16 cellular contexts compared by ENCODE assay signal in the genomic region with DNA sequence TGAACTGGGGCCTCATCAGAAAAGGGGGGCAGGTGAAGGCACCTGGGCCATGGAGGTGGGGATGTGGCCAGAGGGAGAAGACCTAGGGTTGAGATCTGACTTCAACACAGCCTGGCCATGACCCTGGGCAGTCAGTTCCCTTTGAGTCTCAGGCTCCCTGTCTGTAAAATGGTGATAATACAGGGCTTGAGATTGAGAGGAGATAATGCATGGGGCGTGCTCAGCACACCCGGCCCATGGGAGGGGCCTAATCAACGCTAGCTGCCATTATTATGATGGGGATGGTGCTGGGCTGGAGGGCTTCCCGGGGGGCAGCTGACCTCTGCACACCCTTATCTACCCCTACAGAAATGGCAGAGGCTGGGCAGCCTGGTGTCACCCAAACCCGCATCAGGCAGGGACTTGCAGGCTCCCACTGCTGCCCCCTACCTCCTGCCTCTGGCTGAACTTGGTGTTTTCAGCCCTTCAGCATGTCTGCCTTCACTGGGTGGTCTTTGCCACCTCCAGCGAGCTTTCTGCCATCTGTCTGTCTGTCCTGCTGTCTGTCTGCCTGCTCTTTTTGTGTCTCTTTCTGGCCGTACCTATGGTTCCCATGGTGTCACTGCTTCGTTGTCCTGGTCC.
DNase-seq lines count a peak whose midpoint lies in the region; ATAC-seq and TF ChIP-seq lines count a peak whose summit lies in the region.
"Had no signal": no experiment of that assay in that cellular context is flagged by ENCODE, and none has a peak within 500 bp of the region (broad histone marks: within the 10 kb centered on the region; RNA-seq: fewer than 3 reads in every experiment).

No MANE protein-coding gene starts in this region.

- H3K4me3 ChIP-seq in HEK293 (ENCODE audit: low read depth, low read length), result no peak overlapping the region
- no peak overlapping the region for H3K4me3 ChIP-seq in esophagus squamous epithelium
- H3K4me3 ChIP-seq: BLaER1 treated with 17β-estradiol and CSF1 and Interleukin-3, amounts not matched to agents 10 nM and 100 nM; esophagus muscularis mucosa; sigmoid colon had no signal

- H3K4me1 ChIP-seq in HEK293 (ENCODE audit: control insufficient read depth, insufficient read depth, low read length) (no peaks in the 10 kb centered on the region), foreskin keratinocyte (no peaks in the 10 kb centered on the region), esophagus squamous epithelium (no peaks in the 10 kb centered on the region)
- H3K4me1 ChIP-seq: esophagus muscularis mucosa had no signal

- DNase-seq in Calu3 (no peak), T-helper 17 cell (no peak), foreskin keratinocyte (no peak), esophagus squamous epithelium (lab: John Stamatoyannopoulos, UW) (no peak)
- no peak for DNase-seq in activated naive CD8-positive, alpha-beta T cell treated with anti-CD3 and anti-CD28 coated beads, Interleukin-2, amount 50 U/mL, for 24 hours
- DNase-seq in activated naive CD4-positive, alpha-beta T cell treated with anti-CD3 and anti-CD28 coated beads for 36 hours, result no peak
- DNase-seq: activated naive CD4-positive, alpha-beta T cell treated with anti-CD3 and anti-CD28 coated beads, Interleukin-2, amount 10 ng/mL, durations not matched to agents 7 days and 5 days; GDM1; NCI-H1436 treated with DMSO at 0.1 percent for 48 hours; NCI-H774; sigmoid colon; stimulated activated naive CD4-positive, alpha-beta T cell had no signal

- H3K4me1 Mint-ChIP-seq in Calu3 (ENCODE audit: low read depth, unreplicated experiment), result no peaks in the 10 kb centered on the region
- peaks cover 32% of the 10 kb centered on the region for H3K4me1 Mint-ChIP-seq in T-helper 17 cell
- peaks cover 23% of the 10 kb centered on the region for H3K4me1 Mint-ChIP-seq in activated naive CD8-positive, alpha-beta T cell treated with anti-CD3 and anti-CD28 coated beads, Interleukin-2, amount 50 U/mL, for 24 hours
- H3K4me1 Mint-ChIP-seq in activated naive CD4-positive, alpha-beta T cell treated with anti-CD3 and anti-CD28 coated beads for 36 hours (ENCODE audit: low read depth), result peaks cover 38% of the 10 kb centered on the region

- no peaks in the 10 kb centered on the region for H3K9me3 Mint-ChIP-seq in Calu3 (ENCODE audit: low read depth, unreplicated experiment)
- H3K9me3 Mint-ChIP-seq in activated naive CD8-positive, alpha-beta T cell treated with anti-CD3 and anti-CD28 coated beads, Interleukin-2, amount 50 U/mL, for 24 hours, result no peaks in the 10 kb centered on the region
- H3K9me3 Mint-ChIP-seq in activated naive CD4-positive, alpha-beta T cell treated with anti-CD3 and anti-CD28 coated beads for 36 hours, result no peaks in the 10 kb centered on the region
- H3K9me3 Mint-ChIP-seq: activated naive CD4-positive, alpha-beta T cell treated with anti-CD3 and anti-CD28 coated beads, Interleukin-2, amount 10 ng/mL, durations not matched to agents 7 days and 5 days had no signal

- peaks cover 4% of the 10 kb centered on the region for H3K27me3 ChIP-seq in foreskin keratinocyte
- H3K27me3 ChIP-seq in esophagus squamous epithelium, result peaks cover 0 to 65% (median 0%) of the 10 kb centered on the region in 4 donors
- H3K27me3 ChIP-seq: BLaER1 treated with 17β-estradiol and CSF1 and Interleukin-3, amounts not matched to agents 10 nM and 100 nM had no signal

- TF ChIP-seq CTCF in Calu3 (IDR thresholded peaks at IDR 0.05; ENCODE audit: unreplicated experiment) (peak; percentile 33), HEK293 (tag by site-specific recombination; IDR thresholded peaks at IDR 0.05) (0 out of 2 replicates have a peak, but pooled peaks have one; percentile 20), foreskin keratinocyte (conservative IDR thresholded peaks at IDR 0.05) (peak; percentile 19), esophagus squamous epithelium (IDR thresholded peaks at IDR 0.05) (no peak)

- H3K27ac Mint-ChIP-seq in Calu3 (ENCODE audit: unreplicated experiment) (no peak overlapping the region), T-helper 17 cell (peak overlapping the region; percentile 74)
- H3K27ac Mint-ChIP-seq in activated naive CD8-positive, alpha-beta T cell treated with anti-CD3 and anti-CD28 coated beads, Interleukin-2, amount 50 U/mL, for 24 hours, result no peak overlapping the region
- H3K27ac Mint-ChIP-seq in activated naive CD4-positive, alpha-beta T cell treated with anti-CD3 and anti-CD28 coated beads for 36 hours, result no peak overlapping the region
- H3K27ac Mint-ChIP-seq: activated naive CD4-positive, alpha-beta T cell treated with anti-CD3 and anti-CD28 coated beads, Interleukin-2, amount 10 ng/mL, durations not matched to agents 7 days and 5 days had no signal

- TF ChIP-seq POLR2A in esophagus squamous epithelium (IDR thresholded peaks at IDR 0.05), result no peak

- H3K36me3 Mint-ChIP-seq in Calu3 (ENCODE audit: insufficient read depth, unreplicated experiment) (no peaks in the 10 kb centered on the region), T-helper 17 cell (ENCODE audit: low read depth) (no peaks in the 10 kb centered on the region)
- no peaks in the 10 kb centered on the region for H3K36me3 Mint-ChIP-seq in activated naive CD8-positive, alpha-beta T cell treated with anti-CD3 and anti-CD28 coated beads, Interleukin-2, amount 50 U/mL, for 24 hours (ENCODE audit: low read depth)
- no peaks in the 10 kb centered on the region for H3K36me3 Mint-ChIP-seq in activated naive CD4-positive, alpha-beta T cell treated with anti-CD3 and anti-CD28 coated beads for 36 hours (ENCODE audit: low read depth)

- H3K27me3 Mint-ChIP-seq in Calu3 (ENCODE audit: unreplicated experiment) (peaks cover 84% of the 10 kb centered on the region), T-helper 17 cell (no peaks in the 10 kb centered on the region)
- H3K27me3 Mint-ChIP-seq in activated naive CD8-positive, alpha-beta T cell treated with anti-CD3 and anti-CD28 coated beads, Interleukin-2, amount 50 U/mL, for 24 hours, result peaks cover 4% of the 10 kb centered on the region
- H3K27me3 Mint-ChIP-seq in activated naive CD4-positive, alpha-beta T cell treated with anti-CD3 and anti-CD28 coated beads for 36 hours (ENCODE audit: low read depth), result no peaks in the 10 kb centered on the region

- 55 to 69% methylated on average over 5 to 8 of the region's 8 CpGs for WGBS in esophagus squamous epithelium, 2 donors

- POLR2A ChIA-PET in HEK293 (lab: Yijun Ruan, JAX), result no interaction called here

- no peak for ATAC-seq in T-helper 17 cell
- no peak for ATAC-seq in foreskin keratinocyte
- no peak for ATAC-seq in activated naive CD8-positive, alpha-beta T cell treated with anti-CD3 and anti-CD28 coated beads, Interleukin-2, amount 50 U/mL, for 24 hours
- ATAC-seq in GM21619 (IDR thresholded peaks at IDR 0.05; ENCODE audit: unreplicated experiment), result no peak

- H3K36me3 ChIP-seq in HEK293 (ENCODE audit: control insufficient read depth in 2 of 2, insufficient read depth in 1 of 2, low read length in 2 of 2), result no peaks in the 10 kb centered on the region
- no peaks in the 10 kb centered on the region for H3K36me3 ChIP-seq in esophagus squamous epithelium
- H3K36me3 ChIP-seq: BLaER1 treated with 17β-estradiol and CSF1 and Interleukin-3, amounts not matched to agents 10 nM and 100 nM; esophagus muscularis mucosa; sigmoid colon had no signal

- no TSS peak for BruUV-seq in Calu3 (replicated peaks; lab: Mats Ljungman, UMichigan)

- intact Hi-C loops in Calu3 (cut with micrococcal nuclease; ENCODE audit: unreplicated experiment) (no loop called here), esophagus squamous epithelium (cut with DNase I) (no loop called here)
- intact Hi-C loops in activated naive CD4-positive, alpha-beta T cell treated with anti-CD3 and anti-CD28 coated beads for 36 hours (cut with micrococcal nuclease), result no loop called here

- CTCF ChIA-PET in Calu3 (lab: Charles Lee), result interaction anchor here (0.6 kb wide), 1 partner anchor 111 kb away, joined by 3 read pairs; no protein-coding TSS in a partner anchor
- CTCF ChIA-PET in HEK293 (lab: Yijun Ruan, JAX), result interaction anchor here (0.6 to 1.6 kb wide), 4 partner anchors 10 to 120 kb away, joined by 3 to 4 read pairs (median 4); no protein-coding TSS in a partner anchor
- CTCF ChIA-PET in activated naive CD4-positive, alpha-beta T cell treated with anti-CD3 and anti-CD28 coated beads for 36 hours (lab: Charles Lee), result no interaction called here

- no peak overlapping the region for H3K4me3 Mint-ChIP-seq in Calu3 (ENCODE audit: low read depth, unreplicated experiment)
- no peak overlapping the region for H3K4me3 Mint-ChIP-seq in T-helper 17 cell
- H3K4me3 Mint-ChIP-seq in activated naive CD8-positive, alpha-beta T cell treated with anti-CD3 and anti-CD28 coated beads, Interleukin-2, amount 50 U/mL, for 24 hours, result no peak overlapping the region
- H3K4me3 Mint-ChIP-seq in activated naive CD4-positive, alpha-beta T cell treated with anti-CD3 and anti-CD28 coated beads for 36 hours, result no peak overlapping the region
- H3K4me3 Mint-ChIP-seq: activated naive CD4-positive, alpha-beta T cell treated with anti-CD3 and anti-CD28 coated beads, Interleukin-2, amount 10 ng/mL, durations not matched to agents 7 days and 5 days had no signal

- H3K9me3 ChIP-seq in HEK293 (ENCODE audit: control insufficient read depth, insufficient read depth, low read depth, low read length) (no peaks in the 10 kb centered on the region), T-helper 17 cell (ENCODE audit: control insufficient read depth, low read length, poor library complexity, severe bottlenecking) (no peaks in the 10 kb centered on the region), esophagus squamous epithelium (no peaks in the 10 kb centered on the region)
- H3K9me3 ChIP-seq: BLaER1 treated with 17β-estradiol and CSF1 and Interleukin-3, amounts not matched to agents 10 nM and 100 nM; sigmoid colon had no signal

- no peak overlapping the region for H3K27ac ChIP-seq in HEK293 (ENCODE audit: extremely low read depth, low read depth, low read length)
- no peak overlapping the region for H3K27ac ChIP-seq in foreskin keratinocyte
- no peak overlapping the region for H3K27ac ChIP-seq in esophagus squamous epithelium
- H3K27ac ChIP-seq: BLaER1 treated with 17β-estradiol and CSF1 and Interleukin-3, amounts not matched to agents 10 nM and 100 nM; esophagus muscularis mucosa; sigmoid colon had no signal

TF ChIP-seq in HEK293, 187 proteins besides CTCF, POLR2A, EP300 and RAD21 (continues in another document):
- TF ChIP-seq GLIS2 (tag by site-specific recombination; IDR thresholded peaks at IDR 0.05), result peak; percentile 24; the same call in 1 of the 2 replicates

Comparison
In these comparisons a context has a peak if more than half of its experiments do, and no peak if none do; other contexts are left out.
1. CTCF ChIP-seq: peak in Calu3 (single experiment), HEK293 (single experiment) and foreskin keratinocyte (single experiment); none in esophagus squamous epithelium (0 of 6).